27 cellular contexts compared by ENCODE assay signal in the genomic region with DNA sequence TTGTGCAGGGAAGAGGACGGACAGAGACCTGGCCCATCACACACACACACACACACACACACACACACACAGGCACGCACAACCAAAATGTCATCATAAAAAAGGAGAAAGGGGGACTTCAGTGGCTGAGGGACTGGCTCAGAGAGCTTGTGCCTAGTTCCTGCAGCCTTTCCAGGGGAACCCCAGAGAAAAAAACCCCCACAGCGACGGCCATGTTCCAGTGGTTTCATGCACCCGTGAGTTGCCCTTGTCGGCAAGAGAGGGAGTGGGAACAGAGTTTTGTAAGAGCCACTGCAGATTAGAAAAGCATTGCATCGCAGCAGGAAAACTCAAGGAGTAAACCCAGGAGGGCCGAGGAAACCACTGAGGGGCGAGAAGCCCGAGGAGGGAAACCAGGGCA.
"Had no signal": no experiment of that assay in that cellular context is flagged by ENCODE, and none has a peak within 500 bp of the region (broad histone marks: within the 10 kb centered on the region; RNA-seq: fewer than 3 reads in every experiment).

No MANE protein-coding gene starts in this region.

- FAIRE-seq: HepG2, K562 had no signal

- H3K4me3 ChIP-seq: K562, PC-9, Peyer's patch, SJCRH30 had no signal

- H3K9me3 ChIP-seq: Peyer's patch, SJCRH30 had no signal

- H3K4me2 ChIP-seq: KMS-11, PC-9 had no signal

- H3K4me1 Mint-ChIP-seq: IgD-negative memory B cell had no signal

- H3K9ac ChIP-seq: KMS-11 had no signal

- H3K9me3 Mint-ChIP-seq: IgD-negative memory B cell had no signal

- ATAC-seq: HepG2, K562, Right ventricle myocardium inferior, SK-N-SH treated with all-trans-retinoic acid at 6 μM for 48 hours had no signal

- H3K4me3 Mint-ChIP-seq: IgD-negative memory B cell had no signal

- H3K27ac Mint-ChIP-seq: IgD-negative memory B cell had no signal

- DNase-seq: Kasumi-1; MM.1S; NCI-H1092 treated with DMSO at 0.1 percent for 48 hours; NCI-H1436; NCI-H187; NCI-H2029; NCI-H2081 treated with DMSO at 0.1 percent for 48 hours; NCI-H2171; NCI-H226; NCI-H446; NCI-H510A; NCI-H524 treated with DMSO at 0.1 percent for 48 hours; NCI-H69; NCI-H774; NK-92 treated with Interleukin-12 subunit alpha and Interleukin-12 subunit beta, amount 100 ng/mL, for 24 hours; OCI-M1; PC-9; Peyer's patch; SHP77 treated with DMSO at 0.1 percent for 48 hours; SJCRH30; T-helper 1 cell had no signal

- H2AFZ ChIP-seq: PC-9 had no signal

- H3K27ac ChIP-seq: KMS-11, PC-9, Peyer's patch, SJCRH30 had no signal

- H3K27me3 ChIP-seq: Peyer's patch, SJCRH30 had no signal

- H3K4me1 ChIP-seq: Peyer's patch, SJCRH30 had no signal

- H3K36me3 ChIP-seq: Peyer's patch had no signal
